Comparison of ENCODE assay signal across 1 cellular context in genomic region chr4:118835896-118836762, GRCh38.
TF ChIP-seq lines count a peak whose summit lies in the region.

SEC24D (minus strand) TSS chr4:118836126; CDS start chr4:118833696, 2,430 bp downstream.

TF ChIP-seq in HepG2, 621 proteins besides CTCF, POLR2A, EP300 and RAD21 (continued from another document and continues in another):
- TF ChIP-seq ZBTB44 (CRISPR knock-in tag; IDR thresholded peaks at IDR 0.05) (no peak), BCL3 (CRISPR knock-in tag; IDR thresholded peaks at IDR 0.05) (peak; percentile 61), ZNF704 (CRISPR knock-in tag; IDR thresholded peaks at IDR 0.05; ENCODE audit: borderline replicate concordance) (no peak; the same call in 1 of the 2 replicates), TFAP4 (IDR thresholded peaks at IDR 0.05; ENCODE audit: borderline replicate concordance, low read depth) (peak; percentile 68; the same call in 1 of the 2 replicates), NONO (IDR thresholded peaks at IDR 0.05) (no peak), NONO (CRISPR knock-in tag; conservative IDR thresholded peaks at IDR 0.05) (peak; percentile 74; the same call in 1 of the 2 replicates), ZBED4 (CRISPR knock-in tag; IDR thresholded peaks at IDR 0.05; ENCODE audit: borderline replicate concordance) (no peak), SIN3B (IDR thresholded peaks at IDR 0.05; ENCODE audit: low read length) (no peak), JDP2 (CRISPR knock-in tag; IDR thresholded peaks at IDR 0.05; ENCODE audit: borderline replicate concordance) (no peak), ZNF724P (CRISPR knock-in tag; IDR thresholded peaks at IDR 0.05; ENCODE audit: borderline replicate concordance) (no peak), ZNF24 (IDR thresholded peaks at IDR 0.05) (no peak), ZNF44 (CRISPR knock-in tag; IDR thresholded peaks at IDR 0.05) (no peak), SP5 (CRISPR knock-in tag; IDR thresholded peaks at IDR 0.05; ENCODE audit: borderline replicate concordance, low read depth) (no peak), ZFP90 (CRISPR knock-in tag; IDR thresholded peaks at IDR 0.05; ENCODE audit: borderline replicate concordance) (0 out of 2 replicates have a peak, but pooled peaks have one; percentile 26), SMARCE1 (IDR thresholded peaks at IDR 0.05; ENCODE audit: borderline replicate concordance) (no peak), EED (CRISPR knock-in tag; IDR thresholded peaks at IDR 0.05) (no peak), ZBTB42 (CRISPR knock-in tag; IDR thresholded peaks at IDR 0.05) (no peak), EEA1 (CRISPR knock-in tag; IDR thresholded peaks at IDR 0.05; ENCODE audit: borderline replicate concordance) (no peak), ZHX1 (CRISPR knock-in tag; IDR thresholded peaks at IDR 0.05; ENCODE audit: low read depth) (no peak), ZNF501 (CRISPR knock-in tag; IDR thresholded peaks at IDR 0.05) (peak; percentile 52; the same call in 1 of the 2 replicates), ZNF276 (CRISPR knock-in tag; IDR thresholded peaks at IDR 0.05; ENCODE audit: low read depth) (no peak), TGIF2 (CRISPR knock-in tag; IDR thresholded peaks at IDR 0.05) (no peak), HNF1A (IDR thresholded peaks at IDR 0.05; ENCODE audit: low read depth) (no peak), HNF1A (CRISPR knock-in tag; IDR thresholded peaks at IDR 0.05; ENCODE audit: borderline replicate concordance) (no peak), MEIS2 (CRISPR knock-in tag; IDR thresholded peaks at IDR 0.05) (no peak; the same call in 1 of the 2 replicates), GATAD2A (CRISPR knock-in tag; IDR thresholded peaks at IDR 0.05) (no peak; the same call in 1 of the 2 replicates), ZNF451 (CRISPR knock-in tag; IDR thresholded peaks at IDR 0.05) (peak; percentile 32; the same call in 1 of the 2 replicates), ZNF841 (CRISPR knock-in tag; IDR thresholded peaks at IDR 0.05; ENCODE audit: borderline replicate concordance) (no peak), HINFP (CRISPR knock-in tag; IDR thresholded peaks at IDR 0.05; ENCODE audit: low read depth) (no peak), KLF16 (CRISPR knock-in tag; IDR thresholded peaks at IDR 0.05) (no peak; a peak in 1 of 4 replicates), ERF (CRISPR knock-in tag; IDR thresholded peaks at IDR 0.05) (no peak), TRIM22 (IDR thresholded peaks at IDR 0.05) (no peak), CCDC6 (CRISPR knock-in tag; IDR thresholded peaks at IDR 0.05) (0 out of 2 replicates have a peak, but pooled peaks have one; percentile 51), AKAP8 (CRISPR knock-in tag; IDR thresholded peaks at IDR 0.05) (no peak)
